ENCODE assay signal across 1 cellular context in the genomic region with DNA sequence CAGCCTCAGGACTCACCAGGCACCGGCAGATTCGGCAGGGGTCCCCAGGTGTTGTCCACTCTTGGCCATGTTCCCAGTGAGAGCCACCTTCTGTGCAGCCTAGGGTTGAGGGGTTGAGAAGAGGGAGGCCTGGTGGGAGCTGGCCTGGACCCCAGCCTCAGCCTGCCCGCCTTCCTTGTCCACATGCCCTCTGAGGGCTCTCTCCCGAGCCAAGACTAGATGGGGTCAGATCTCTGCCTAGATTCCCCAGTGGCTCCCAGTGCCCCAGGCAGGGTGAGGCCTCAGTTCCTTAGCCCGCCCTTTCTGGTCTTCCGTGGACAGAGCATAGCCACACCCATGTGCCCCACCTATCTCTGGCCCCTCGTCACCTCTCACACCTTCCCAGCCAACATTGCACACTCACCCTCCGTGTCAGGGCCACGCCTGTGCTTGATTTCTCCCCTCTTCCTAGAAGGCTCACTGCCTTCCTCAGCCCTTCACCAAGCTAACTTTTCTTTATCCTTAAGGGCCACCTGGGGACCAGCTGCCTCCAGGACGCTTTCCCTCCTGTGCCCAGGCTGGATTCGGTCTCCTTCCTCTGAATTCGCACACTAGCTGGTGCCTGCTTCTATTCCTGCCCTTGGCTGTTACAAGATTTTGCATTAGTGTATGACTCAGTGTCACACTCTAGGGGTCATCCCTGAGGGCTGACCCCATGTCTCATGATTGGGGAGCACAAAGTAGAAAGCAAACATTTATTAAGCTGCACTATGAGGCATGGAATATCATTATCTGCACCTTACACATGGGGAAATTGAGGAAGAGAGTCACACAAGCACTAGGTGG.
TF ChIP-seq lines count a peak whose summit lies in the region.

No MANE protein-coding gene starts in this region.

TF ChIP-seq in K562, 482 proteins besides CTCF, POLR2A, EP300 and RAD21 (continued from another document and continues in another):
- TF ChIP-seq, protein P1, sequence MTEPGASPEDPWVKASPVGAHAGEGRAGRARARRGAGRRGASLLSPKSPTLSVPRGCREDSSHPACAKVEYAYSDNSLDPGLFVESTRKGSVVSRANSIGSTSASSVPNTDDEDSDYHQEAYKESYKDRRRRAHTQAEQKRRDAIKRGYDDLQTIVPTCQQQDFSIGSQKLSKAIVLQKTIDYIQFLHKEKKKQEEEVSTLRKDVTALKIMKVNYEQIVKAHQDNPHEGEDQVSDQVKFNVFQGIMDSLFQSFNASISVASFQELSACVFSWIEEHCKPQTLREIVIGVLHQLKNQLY (CRISPR knock-in tag; conservative IDR thresholded peaks at IDR 0.05) = no peak
- TF ChIP-seq GABPB1 (CRISPR knock-in tag; IDR thresholded peaks at IDR 0.05) (no peak), MXI1 (IDR thresholded peaks at IDR 0.05; ENCODE audit: low read depth, low read length) (no peak), ASH1L (IDR thresholded peaks at IDR 0.05; ENCODE audit: borderline replicate concordance, low read depth, partially characterized antibody) (no peak), GTF2E2 (tag; IDR thresholded peaks at IDR 0.05) (no peak), IRF9 (tag; IDR thresholded peaks at IDR 0.05) (no peak), ELF4 (CRISPR knock-in tag; IDR thresholded peaks at IDR 0.05) (0 out of 2 replicates have a peak, but pooled peaks have one; percentile 47), ZNF121 (CRISPR knock-in tag; conservative IDR thresholded peaks at IDR 0.05) (no peak), ELF1 (tag; IDR thresholded peaks at IDR 0.05) (no peak), FOXA1 (IDR thresholded peaks at IDR 0.05; ENCODE audit: borderline replicate concordance) (no peak), ZNF12 (CRISPR knock-in tag; IDR thresholded peaks at IDR 0.05) (peak; percentile 87; the same call in 1 of the 2 replicates), NCOA6 (IDR thresholded peaks at IDR 0.05) (no peak), BCLAF1 (IDR thresholded peaks at IDR 0.05; ENCODE audit: borderline replicate concordance in 1 of 2, control insufficient read depth in 1 of 2, low read depth in 2 of 2, low read length in 1 of 2) (no peak), MTF1 (CRISPR knock-in tag; IDR thresholded peaks at IDR 0.05; ENCODE audit: borderline replicate concordance) (no peak), MAFK (IDR thresholded peaks at IDR 0.05; ENCODE audit: low read length) (no peak), SETDB1 (IDR thresholded peaks at IDR 0.05; ENCODE audit: low read length) (no peak), RFX5 (IDR thresholded peaks at IDR 0.05; ENCODE audit: low read depth, low read length) (no peak), ARHGAP35 (IDR thresholded peaks at IDR 0.05; ENCODE audit: partially characterized antibody) (no peak), TSC22D4 (tag; IDR thresholded peaks at IDR 0.05) (no peak), ZNF695 (CRISPR knock-in tag; IDR thresholded peaks at IDR 0.05) (no peak), ZNF24 (IDR thresholded peaks at IDR 0.05) (no peak), YBX1 (IDR thresholded peaks at IDR 0.05) (no peak), LEF1 (IDR thresholded peaks at IDR 0.05) (no peak), CC2D1A (IDR thresholded peaks at IDR 0.05) (no peak), ZBTB40 (IDR thresholded peaks at IDR 0.05) (no peak), ZBTB40 (CRISPR knock-in tag; IDR thresholded peaks at IDR 0.05) (no peak), ZNF551 (CRISPR knock-in tag; IDR thresholded peaks at IDR 0.05) (no peak), TCFL5 (CRISPR knock-in tag; conservative IDR thresholded peaks at IDR 0.05) (no peak), NELFE (IDR thresholded peaks at IDR 0.05; ENCODE audit: insufficient read depth, insufficient read length) (no peak)
- TF ChIP-seq, protein P2, sequence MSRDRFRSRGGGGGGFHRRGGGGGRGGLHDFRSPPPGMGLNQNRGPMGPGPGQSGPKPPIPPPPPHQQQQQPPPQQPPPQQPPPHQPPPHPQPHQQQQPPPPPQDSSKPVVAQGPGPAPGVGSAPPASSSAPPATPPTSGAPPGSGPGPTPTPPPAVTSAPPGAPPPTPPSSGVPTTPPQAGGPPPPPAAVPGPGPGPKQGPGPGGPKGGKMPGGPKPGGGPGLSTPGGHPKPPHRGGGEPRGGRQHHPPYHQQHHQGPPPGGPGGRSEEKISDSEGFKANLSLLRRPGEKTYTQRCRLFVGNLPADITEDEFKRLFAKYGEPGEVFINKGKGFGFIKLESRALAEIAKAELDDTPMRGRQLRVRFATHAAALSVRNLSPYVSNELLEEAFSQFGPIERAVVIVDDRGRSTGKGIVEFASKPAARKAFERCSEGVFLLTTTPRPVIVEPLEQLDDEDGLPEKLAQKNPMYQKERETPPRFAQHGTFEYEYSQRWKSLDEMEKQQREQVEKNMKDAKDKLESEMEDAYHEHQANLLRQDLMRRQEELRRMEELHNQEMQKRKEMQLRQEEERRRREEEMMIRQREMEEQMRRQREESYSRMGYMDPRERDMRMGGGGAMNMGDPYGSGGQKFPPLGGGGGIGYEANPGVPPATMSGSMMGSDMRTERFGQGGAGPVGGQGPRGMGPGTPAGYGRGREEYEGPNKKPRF (IDR thresholded peaks at IDR 0.05; ENCODE audit: low read depth, low read length) = no peak
- TF ChIP-seq, protein P3, sequence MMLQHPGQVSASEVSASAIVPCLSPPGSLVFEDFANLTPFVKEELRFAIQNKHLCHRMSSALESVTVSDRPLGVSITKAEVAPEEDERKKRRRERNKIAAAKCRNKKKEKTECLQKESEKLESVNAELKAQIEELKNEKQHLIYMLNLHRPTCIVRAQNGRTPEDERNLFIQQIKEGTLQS (IDR thresholded peaks at IDR 0.05) = peak; percentile 92
- TF ChIP-seq, protein P3 (CRISPR knock-in tag; conservative IDR thresholded peaks at IDR 0.05) = no peak
- TF ChIP-seq, protein P4, sequence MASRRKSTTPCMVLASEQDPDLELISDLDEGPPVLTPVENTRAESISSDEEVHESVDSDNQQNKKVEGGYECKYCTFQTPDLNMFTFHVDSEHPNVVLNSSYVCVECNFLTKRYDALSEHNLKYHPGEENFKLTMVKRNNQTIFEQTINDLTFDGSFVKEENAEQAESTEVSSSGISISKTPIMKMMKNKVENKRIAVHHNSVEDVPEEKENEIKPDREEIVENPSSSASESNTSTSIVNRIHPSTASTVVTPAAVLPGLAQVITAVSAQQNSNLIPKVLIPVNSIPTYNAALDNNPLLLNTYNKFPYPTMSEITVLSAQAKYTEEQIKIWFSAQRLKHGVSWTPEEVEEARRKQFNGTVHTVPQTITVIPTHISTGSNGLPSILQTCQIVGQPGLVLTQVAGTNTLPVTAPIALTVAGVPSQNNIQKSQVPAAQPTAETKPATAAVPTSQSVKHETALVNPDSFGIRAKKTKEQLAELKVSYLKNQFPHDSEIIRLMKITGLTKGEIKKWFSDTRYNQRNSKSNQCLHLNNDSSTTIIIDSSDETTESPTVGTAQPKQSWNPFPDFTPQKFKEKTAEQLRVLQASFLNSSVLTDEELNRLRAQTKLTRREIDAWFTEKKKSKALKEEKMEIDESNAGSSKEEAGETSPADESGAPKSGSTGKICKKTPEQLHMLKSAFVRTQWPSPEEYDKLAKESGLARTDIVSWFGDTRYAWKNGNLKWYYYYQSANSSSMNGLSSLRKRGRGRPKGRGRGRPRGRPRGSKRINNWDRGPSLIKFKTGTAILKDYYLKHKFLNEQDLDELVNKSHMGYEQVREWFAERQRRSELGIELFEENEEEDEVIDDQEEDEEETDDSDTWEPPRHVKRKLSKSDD (conservative IDR thresholded peaks at IDR 0.05; ENCODE audit: low read length) = no peak
- TF ChIP-seq, protein P5, sequence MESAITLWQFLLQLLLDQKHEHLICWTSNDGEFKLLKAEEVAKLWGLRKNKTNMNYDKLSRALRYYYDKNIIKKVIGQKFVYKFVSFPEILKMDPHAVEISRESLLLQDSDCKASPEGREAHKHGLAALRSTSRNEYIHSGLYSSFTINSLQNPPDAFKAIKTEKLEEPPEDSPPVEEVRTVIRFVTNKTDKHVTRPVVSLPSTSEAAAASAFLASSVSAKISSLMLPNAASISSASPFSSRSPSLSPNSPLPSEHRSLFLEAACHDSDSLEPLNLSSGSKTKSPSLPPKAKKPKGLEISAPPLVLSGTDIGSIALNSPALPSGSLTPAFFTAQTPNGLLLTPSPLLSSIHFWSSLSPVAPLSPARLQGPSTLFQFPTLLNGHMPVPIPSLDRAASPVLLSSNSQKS (CRISPR knock-in tag; IDR thresholded peaks at IDR 0.05) = no peak
